ENCODE assay signal across 21 cellular contexts in genomic region chr15:65333441-65333820, GRCh38. TPM values are rescaled to one million over a fixed set of nuclear protein-coding genes. Genes with fewer than 3 reads are reported as not detected.
DNase-seq lines count a peak whose midpoint lies in the region; ATAC-seq, FAIRE-seq and TF ChIP-seq lines count a peak whose summit lies in the region.
"Had no signal": no experiment of that assay in that cellular context is flagged by ENCODE, and none has a peak within 500 bp of the region (broad histone marks: within the 10 kb centered on the region; RNA-seq: fewer than 3 reads in every experiment).

No MANE protein-coding gene starts in this region.

- no peaks in the 10 kb centered on the region for H3K27me3 ChIP-seq in breast epithelium

- H3K36me3 ChIP-seq in breast epithelium (no peaks in the 10 kb centered on the region), kidney (ENCODE audit: control insufficient read depth in 1 of 2, insufficient read depth in 2 of 2, low read length in 2 of 2) (no peaks in the 10 kb centered on the region)

- no peaks in the 10 kb centered on the region for H3K36me3 Mint-ChIP-seq in MCF 10A (ENCODE audit: insufficient read depth, unreplicated experiment)
- H3K36me3 Mint-ChIP-seq in WTC11: peaks cover 17% of the 10 kb centered on the region
- H3K36me3 Mint-ChIP-seq: CD4-positive, CD25-positive, alpha-beta regulatory T cell had no signal

- CTCF ChIA-PET in MCF 10A (lab: Yijun Ruan, JAX): no interaction called here
- CTCF ChIA-PET in WTC11 (lab: Charles Lee): interaction anchor here (0.6 to 9.4 kb wide), 2 partner anchors 15 to 51 kb away, joined by 3 to 64 read pairs; no protein-coding TSS in a partner anchor

- H3K27me3 Mint-ChIP-seq in MCF 10A (ENCODE audit: insufficient read depth, unreplicated experiment) (peaks cover 4% of the 10 kb centered on the region), WTC11 (ENCODE audit: low read depth) (no peaks in the 10 kb centered on the region)

- POLR2A ChIA-PET in MCF 10A (lab: Yijun Ruan, JAX): no interaction called here
- POLR2A ChIA-PET in WTC11 (lab: Charles Lee): no interaction called here

- DNase-seq in MCF 10A (ENCODE audit: unreplicated experiment) (peak; percentile 11), breast epithelium (ENCODE audit: low spot score in 2 of 2) (no peak), WTC11 (ENCODE audit: low spot score) (no peak), kidney (peak; percentile 25), NCI-H2227 (lab: John Stamatoyannopoulos, UW; ENCODE audit: unreplicated experiment) (no peak), hepatic stellate cell (ENCODE audit: low spot score) (no peak)
- DNase-seq: CD4-positive, CD25-positive, alpha-beta regulatory T cell; DMS79; GDM1; GOT3; MM.1S; NCI-H1105 treated with DMSO at 0.1 percent for 48 hours; NCI-H187; NCI-H526 treated with DMSO at 0.1 percent for 48 hours; PC-3 had no signal

- BruUV-seq in MCF 10A (replicated peaks; lab: Mats Ljungman, UMichigan): no TSS peak

- no peak overlapping the region for H3K27ac Mint-ChIP-seq in MCF 10A (ENCODE audit: low read depth, unreplicated experiment)
- H3K27ac Mint-ChIP-seq in WTC11: 0 out of 2 replicates have a peak overlapping the region, but pooled peaks have one; percentile 19

- H3K9me3 ChIP-seq in breast epithelium: no peaks in the 10 kb centered on the region
- no peaks in the 10 kb centered on the region for H3K9me3 ChIP-seq in kidney (ENCODE audit: control insufficient read depth in 1 of 2, low read length in 2 of 2)

- no peaks in the 10 kb centered on the region for H3K4me1 Mint-ChIP-seq in MCF 10A (ENCODE audit: insufficient read depth, unreplicated experiment)
- H3K4me1 Mint-ChIP-seq in WTC11: peaks cover 51% of the 10 kb centered on the region
- H3K4me1 Mint-ChIP-seq: CD4-positive, CD25-positive, alpha-beta regulatory T cell had no signal

- H3K4me1 ChIP-seq in breast epithelium (no peaks in the 10 kb centered on the region), kidney (ENCODE audit: control insufficient read depth in 1 of 2, insufficient read depth in 1 of 2, low read depth in 1 of 2, low read length in 2 of 2) (no peaks in the 10 kb centered on the region)

- TF ChIP-seq CTCF in MCF 10A (IDR thresholded peaks at IDR 0.05; ENCODE audit: unreplicated experiment): no peak
- no peak for TF ChIP-seq CTCF in breast epithelium (IDR thresholded peaks at IDR 0.05)
- TF ChIP-seq CTCF in WTC11 (IDR thresholded peaks at IDR 0.05): no peak
- no peak for TF ChIP-seq CTCF in kidney (IDR thresholded peaks at IDR 0.05; ENCODE audit: borderline replicate concordance, extremely low read depth, insufficient read depth)

- H3K9me3 Mint-ChIP-seq in MCF 10A (ENCODE audit: unreplicated experiment) (no peaks in the 10 kb centered on the region), WTC11 (no peaks in the 10 kb centered on the region)
- H3K9me3 Mint-ChIP-seq: CD4-positive, CD25-positive, alpha-beta regulatory T cell had no signal

- H3K9ac ChIP-seq in kidney (ENCODE audit: low read length in 2 of 2): no peak overlapping the region

- H3K27ac ChIP-seq in breast epithelium (no peak overlapping the region), kidney (ENCODE audit: low read depth in 2 of 2, low read length in 2 of 2) (no peak overlapping the region)

- FAIRE-seq in kidney (lab: Jason Lieb, UNC): no peak
- FAIRE-seq: GM12892, HepG2 had no signal

- no peak for TF ChIP-seq POLR2A in breast epithelium (IDR thresholded peaks at IDR 0.05)

- ATAC-seq in WTC11: no peak
- no peak for ATAC-seq in HG03045 (IDR thresholded peaks at IDR 0.05; ENCODE audit: unreplicated experiment)
- ATAC-seq in HG02884 (IDR thresholded peaks at IDR 0.05; ENCODE audit: unreplicated experiment): no peak
- ATAC-seq: HepG2, PC-3, Right ventricle myocardium inferior had no signal

- H3K4me3 ChIP-seq in breast epithelium: no peak overlapping the region
- no peak overlapping the region for H3K4me3 ChIP-seq in kidney (ENCODE audit: low read length in 2 of 2)

- H3K4me3 Mint-ChIP-seq in MCF 10A (ENCODE audit: unreplicated experiment) (no peak overlapping the region), WTC11 (no peak overlapping the region)
- H3K4me3 Mint-ChIP-seq: CD4-positive, CD25-positive, alpha-beta regulatory T cell had no signal

- intact Hi-C loops in MCF 10A (cut with micrococcal nuclease): no loop called here
- intact Hi-C loops in breast epithelium (cut with DNase I; ENCODE audit: low total_unique reads): no loop called here
- intact Hi-C loops in kidney (cut with DNase I): no loop called here

TF ChIP-seq in WTC11, 78 proteins besides CTCF, POLR2A, EP300 and RAD21 (continues in another document):
- TF ChIP-seq NR2C2 (CRISPR knock-in tag; IDR thresholded peaks at IDR 0.05): no peak
- TF ChIP-seq, protein P1, sequence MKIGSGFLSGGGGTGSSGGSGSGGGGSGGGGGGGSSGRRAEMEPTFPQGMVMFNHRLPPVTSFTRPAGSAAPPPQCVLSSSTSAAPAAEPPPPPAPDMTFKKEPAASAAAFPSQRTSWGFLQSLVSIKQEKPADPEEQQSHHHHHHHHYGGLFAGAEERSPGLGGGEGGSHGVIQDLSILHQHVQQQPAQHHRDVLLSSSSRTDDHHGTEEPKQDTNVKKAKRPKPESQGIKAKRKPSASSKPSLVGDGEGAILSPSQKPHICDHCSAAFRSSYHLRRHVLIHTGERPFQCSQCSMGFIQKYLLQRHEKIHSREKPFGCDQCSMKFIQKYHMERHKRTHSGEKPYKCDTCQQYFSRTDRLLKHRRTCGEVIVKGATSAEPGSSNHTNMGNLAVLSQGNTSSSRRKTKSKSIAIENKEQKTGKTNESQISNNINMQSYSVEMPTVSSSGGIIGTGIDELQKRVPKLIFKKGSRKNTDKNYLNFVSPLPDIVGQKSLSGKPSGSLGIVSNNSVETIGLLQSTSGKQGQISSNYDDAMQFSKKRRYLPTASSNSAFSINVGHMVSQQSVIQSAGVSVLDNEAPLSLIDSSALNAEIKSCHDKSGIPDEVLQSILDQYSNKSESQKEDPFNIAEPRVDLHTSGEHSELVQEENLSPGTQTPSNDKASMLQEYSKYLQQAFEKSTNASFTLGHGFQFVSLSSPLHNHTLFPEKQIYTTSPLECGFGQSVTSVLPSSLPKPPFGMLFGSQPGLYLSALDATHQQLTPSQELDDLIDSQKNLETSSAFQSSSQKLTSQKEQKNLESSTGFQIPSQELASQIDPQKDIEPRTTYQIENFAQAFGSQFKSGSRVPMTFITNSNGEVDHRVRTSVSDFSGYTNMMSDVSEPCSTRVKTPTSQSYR (CRISPR knock-in tag; IDR thresholded peaks at IDR 0.05): no peak
- TF ChIP-seq, protein P2, sequence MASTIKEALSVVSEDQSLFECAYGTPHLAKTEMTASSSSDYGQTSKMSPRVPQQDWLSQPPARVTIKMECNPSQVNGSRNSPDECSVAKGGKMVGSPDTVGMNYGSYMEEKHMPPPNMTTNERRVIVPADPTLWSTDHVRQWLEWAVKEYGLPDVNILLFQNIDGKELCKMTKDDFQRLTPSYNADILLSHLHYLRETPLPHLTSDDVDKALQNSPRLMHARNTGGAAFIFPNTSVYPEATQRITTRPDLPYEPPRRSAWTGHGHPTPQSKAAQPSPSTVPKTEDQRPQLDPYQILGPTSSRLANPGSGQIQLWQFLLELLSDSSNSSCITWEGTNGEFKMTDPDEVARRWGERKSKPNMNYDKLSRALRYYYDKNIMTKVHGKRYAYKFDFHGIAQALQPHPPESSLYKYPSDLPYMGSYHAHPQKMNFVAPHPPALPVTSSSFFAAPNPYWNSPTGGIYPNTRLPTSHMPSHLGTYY (CRISPR knock-in tag; IDR thresholded peaks at IDR 0.05): no peak
- TF ChIP-seq MYBL2 (CRISPR knock-in tag; IDR thresholded peaks at IDR 0.05): no peak
- no peak for TF ChIP-seq ETV6 (CRISPR knock-in tag; IDR thresholded peaks at IDR 0.05)
- no peak for TF ChIP-seq GRHL2 (CRISPR knock-in tag; IDR thresholded peaks at IDR 0.05; ENCODE audit: insufficient replicate concordance, severe bottlenecking)
- no peak for TF ChIP-seq ZNF219 (CRISPR knock-in tag; IDR thresholded peaks at IDR 0.05; ENCODE audit: borderline replicate concordance)

RNA-seq across cellular contexts. Expression of gene RNU5B-1, which starts 29.0 kb away (rescaled TPM):
- not detected in 2 replicates for total RNA-seq in MCF 10A (2022)
- total RNA-seq in breast epithelium: not detected
- total RNA-seq in WTC11 (2021): 9.7 to 10.4 TPM in 2 of 3 replicates, not detected in the other
- total RNA-seq in kidney: 54.0 TPM
- not detected for polyA plus RNA-seq in kidney (ENCODE audit: insufficient read depth, low read depth, low replicate concordance)
- total RNA-seq: A673; CD4-positive, CD25-positive, alpha-beta regulatory T cell; PC-3 had no signal
- polyA plus RNA-seq: CD4-positive, CD25-positive, alpha-beta regulatory T cell; HepG2 had no signal

RNA-seq across cellular contexts. Expression of gene RNU5A-1, which starts 37.6 kb away (rescaled TPM):
- not detected in 2 replicates for total RNA-seq in MCF 10A (2022)
- not detected for total RNA-seq in breast epithelium
- total RNA-seq in WTC11 (2021): not detected in 3 replicates
- total RNA-seq in kidney: not detected
- polyA plus RNA-seq in kidney (ENCODE audit: insufficient read depth, low read depth, low replicate concordance): not detected
- total RNA-seq: A673; CD4-positive, CD25-positive, alpha-beta regulatory T cell; PC-3; Right ventricle myocardium inferior had no signal
- polyA plus RNA-seq: CD4-positive, CD25-positive, alpha-beta regulatory T cell; HepG2 had no signal

RNA-seq across cellular contexts. Expression of gene IGDCC3, which starts 44.4 kb away (rescaled TPM):
- total RNA-seq in MCF 10A (2022): not detected in 2 replicates
- 1 to 10 TPM in 1 of 3 donors, under 1 TPM in 1, not detected in 1; 0.33 to 1.8 TPM for total RNA-seq in breast epithelium
- total RNA-seq in WTC11 (2021): 49.2 to 53.5 TPM (median 53.5 TPM) in 3 replicates
- 0.22 TPM for total RNA-seq in kidney
- polyA plus RNA-seq in kidney (ENCODE audit: insufficient read depth, low read depth, low replicate concordance): 0.49 TPM
- total RNA-seq: CD4-positive, CD25-positive, alpha-beta regulatory T cell; PC-3 had no signal
- polyA plus RNA-seq: CD4-positive, CD25-positive, alpha-beta regulatory T cell had no signal

RNA-seq across cellular contexts. Expression of gene PARP16, which starts 46.7 kb away (rescaled TPM):
- total RNA-seq in MCF 10A (2022) (5.9 and 6.1 TPM in 2 replicates), breast epithelium (10 to 100 TPM in 2 of 3 donors, 1 to 10 TPM in 1; 8.5 to 14.9 (median 10.6) TPM), WTC11 (2021) (4.7 to 6.2 TPM (median 5.8 TPM) in 3 replicates), kidney (7.8 TPM)
- 7.0 TPM for polyA plus RNA-seq in kidney (ENCODE audit: insufficient read depth, low read depth, low replicate concordance)

Comparison
In these comparisons a context has a peak if more than half of its experiments do, and no peak if none do; other contexts are left out.
1. DNase-seq: peak in MCF 10A (single experiment) and kidney (single experiment); none in breast epithelium (0 of 2), WTC11 (single experiment), NCI-H2227 (single experiment) and hepatic stellate cell (single experiment).
2. RNA of gene IGDCC3, which starts 44.4 kb away (total RNA-seq): 49.2 to 53.5 TPM in WTC11; 0.33 to 1.8 TPM in breast epithelium, 0.22 TPM in kidney (single experiment) and not detected in MCF 10A; every median in the first group is over 10 times any median in the second.